Comparison of ENCODE assay signal across 1 cellular context in the genomic region with DNA sequence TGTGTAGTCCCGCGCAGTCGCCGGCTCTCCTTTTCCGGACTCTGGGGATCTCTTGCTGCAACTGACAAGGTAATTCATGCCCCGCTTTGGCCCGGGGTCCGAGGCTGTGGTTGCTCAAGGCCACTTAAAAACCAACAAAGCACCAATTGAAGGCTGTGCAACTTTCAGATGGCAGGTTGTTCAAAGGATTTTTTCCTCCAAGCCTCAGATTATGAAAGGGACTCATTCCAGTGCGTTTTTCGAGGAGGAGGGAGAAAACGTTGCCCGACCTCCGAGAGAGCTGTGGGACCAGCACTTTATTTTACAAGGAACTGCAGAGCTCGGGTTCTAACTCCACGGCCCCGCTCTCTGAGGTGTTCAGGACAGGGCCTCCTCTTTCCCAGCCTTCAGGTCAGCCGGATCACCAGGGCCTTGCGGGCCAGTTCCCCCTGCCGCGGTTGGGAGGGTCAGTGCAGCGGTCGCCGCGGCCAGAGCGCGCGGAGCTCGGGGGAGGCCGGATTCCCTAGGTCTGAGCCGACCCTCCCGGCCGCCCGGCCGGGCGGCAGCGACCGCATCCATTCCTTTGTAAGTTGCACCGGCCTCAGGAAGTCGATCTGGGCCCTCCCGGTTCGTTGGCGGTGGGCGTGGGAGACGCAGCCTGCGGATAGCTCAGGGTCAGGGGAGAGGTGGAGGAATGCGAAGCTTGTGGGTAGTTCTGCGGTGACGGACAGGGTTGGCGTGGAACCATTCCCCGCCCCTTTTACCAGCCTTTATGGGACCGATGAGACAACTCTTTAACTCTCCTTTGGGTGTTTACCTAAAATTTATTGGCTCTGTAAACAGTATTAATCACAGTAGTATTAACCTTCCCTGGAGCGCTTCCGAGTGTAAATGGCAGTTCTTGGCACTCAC.
TF ChIP-seq lines count a peak whose summit lies in the region.

No MANE protein-coding gene starts in this region.

TF ChIP-seq in HepG2, 621 proteins besides CTCF, POLR2A, EP300 and RAD21 (continued from another document and continues in another):
- TF ChIP-seq, protein P1, sequence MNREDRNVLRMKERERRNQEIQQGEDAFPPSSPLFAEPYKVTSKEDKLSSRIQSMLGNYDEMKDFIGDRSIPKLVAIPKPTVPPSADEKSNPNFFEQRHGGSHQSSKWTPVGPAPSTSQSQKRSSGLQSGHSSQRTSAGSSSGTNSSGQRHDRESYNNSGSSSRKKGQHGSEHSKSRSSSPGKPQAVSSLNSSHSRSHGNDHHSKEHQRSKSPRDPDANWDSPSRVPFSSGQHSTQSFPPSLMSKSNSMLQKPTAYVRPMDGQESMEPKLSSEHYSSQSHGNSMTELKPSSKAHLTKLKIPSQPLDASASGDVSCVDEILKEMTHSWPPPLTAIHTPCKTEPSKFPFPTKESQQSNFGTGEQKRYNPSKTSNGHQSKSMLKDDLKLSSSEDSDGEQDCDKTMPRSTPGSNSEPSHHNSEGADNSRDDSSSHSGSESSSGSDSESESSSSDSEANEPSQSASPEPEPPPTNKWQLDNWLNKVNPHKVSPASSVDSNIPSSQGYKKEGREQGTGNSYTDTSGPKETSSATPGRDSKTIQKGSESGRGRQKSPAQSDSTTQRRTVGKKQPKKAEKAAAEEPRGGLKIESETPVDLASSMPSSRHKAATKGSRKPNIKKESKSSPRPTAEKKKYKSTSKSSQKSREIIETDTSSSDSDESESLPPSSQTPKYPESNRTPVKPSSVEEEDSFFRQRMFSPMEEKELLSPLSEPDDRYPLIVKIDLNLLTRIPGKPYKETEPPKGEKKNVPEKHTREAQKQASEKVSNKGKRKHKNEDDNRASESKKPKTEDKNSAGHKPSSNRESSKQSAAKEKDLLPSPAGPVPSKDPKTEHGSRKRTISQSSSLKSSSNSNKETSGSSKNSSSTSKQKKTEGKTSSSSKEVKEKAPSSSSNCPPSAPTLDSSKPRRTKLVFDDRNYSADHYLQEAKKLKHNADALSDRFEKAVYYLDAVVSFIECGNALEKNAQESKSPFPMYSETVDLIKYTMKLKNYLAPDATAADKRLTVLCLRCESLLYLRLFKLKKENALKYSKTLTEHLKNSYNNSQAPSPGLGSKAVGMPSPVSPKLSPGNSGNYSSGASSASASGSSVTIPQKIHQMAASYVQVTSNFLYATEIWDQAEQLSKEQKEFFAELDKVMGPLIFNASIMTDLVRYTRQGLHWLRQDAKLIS (CRISPR knock-in tag; IDR thresholded peaks at IDR 0.05) = peak; percentile 17; the same call in 1 of the 2 replicates
- TF ChIP-seq SIN3B (IDR thresholded peaks at IDR 0.05; ENCODE audit: low read length) (no peak), ZNF335 (CRISPR knock-in tag; IDR thresholded peaks at IDR 0.05) (no peak; the same call in 1 of the 2 replicates), SMARCE1 (IDR thresholded peaks at IDR 0.05; ENCODE audit: borderline replicate concordance) (no peak), NR2C2 (CRISPR knock-in tag; IDR thresholded peaks at IDR 0.05; ENCODE audit: borderline replicate concordance) (peak; percentile 21; the same call in 1 of the 2 replicates), ZFP36 (IDR thresholded peaks at IDR 0.05; ENCODE audit: borderline replicate concordance, low read depth, low read length, partially characterized antibody) (no peak), RBM22 (optimal IDR thresholded peaks at IDR 0.05; ENCODE audit: low read length) (peak; percentile 26), ZNF563 (CRISPR knock-in tag; IDR thresholded peaks at IDR 0.05) (peak; percentile 49; the same call in 1 of the 2 replicates), ATM (IDR thresholded peaks at IDR 0.05; ENCODE audit: borderline replicate concordance) (no peak), ZNF841 (CRISPR knock-in tag; IDR thresholded peaks at IDR 0.05; ENCODE audit: borderline replicate concordance) (no peak), NFATC3 (CRISPR knock-in tag; IDR thresholded peaks at IDR 0.05) (0 out of 2 replicates have a peak, but pooled peaks have one; percentile 53), ZNF749 (CRISPR knock-in tag; IDR thresholded peaks at IDR 0.05; ENCODE audit: borderline replicate concordance) (no peak; the same call in 1 of the 2 replicates), ZNF543 (CRISPR knock-in tag; IDR thresholded peaks at IDR 0.05) (0 out of 2 replicates have a peak, but pooled peaks have one; percentile 27), PHB2 (IDR thresholded peaks at IDR 0.05; ENCODE audit: partially characterized antibody) (no peak), NR1H2 (CRISPR knock-in tag; IDR thresholded peaks at IDR 0.05; ENCODE audit: borderline replicate concordance, low read depth) (0 out of 2 replicates have a peak, but pooled peaks have one; percentile 61), ETV6 (CRISPR knock-in tag; conservative IDR thresholded peaks at IDR 0.05) (no peak), KLF12 (CRISPR knock-in tag; IDR thresholded peaks at IDR 0.05; ENCODE audit: borderline replicate concordance) (peak; percentile 22; the same call in 1 of the 2 replicates), MLLT10 (CRISPR knock-in tag; IDR thresholded peaks at IDR 0.05) (no peak), ZSCAN25 (CRISPR knock-in tag; IDR thresholded peaks at IDR 0.05) (no peak; the same call in 1 of the 2 replicates), ESRRA (CRISPR knock-in tag; IDR thresholded peaks at IDR 0.05; ENCODE audit: low read depth) (no peak; the same call in 1 of the 2 replicates), MATR3 (CRISPR knock-in tag; IDR thresholded peaks at IDR 0.05) (no peak), ZNF780A (CRISPR knock-in tag; IDR thresholded peaks at IDR 0.05) (0 out of 2 replicates have a peak, but pooled peaks have one; percentile 11), HMG20A (CRISPR knock-in tag; IDR thresholded peaks at IDR 0.05; ENCODE audit: borderline replicate concordance) (peak; percentile 49; the same call in 1 of the 2 replicates), ZNF670 (CRISPR knock-in tag; IDR thresholded peaks at IDR 0.05; ENCODE audit: borderline replicate concordance) (no peak), DNMT1 (CRISPR knock-in tag; IDR thresholded peaks at IDR 0.05) (peak; percentile 65; the same call in 1 of the 2 replicates), HIVEP1 (CRISPR knock-in tag; IDR thresholded peaks at IDR 0.05) (no peak), SMAD1 (CRISPR knock-in tag; IDR thresholded peaks at IDR 0.05; ENCODE audit: borderline replicate concordance, low read depth) (no peak), MIER2 (CRISPR knock-in tag; IDR thresholded peaks at IDR 0.05) (no peak)
- TF ChIP-seq, protein P2, sequence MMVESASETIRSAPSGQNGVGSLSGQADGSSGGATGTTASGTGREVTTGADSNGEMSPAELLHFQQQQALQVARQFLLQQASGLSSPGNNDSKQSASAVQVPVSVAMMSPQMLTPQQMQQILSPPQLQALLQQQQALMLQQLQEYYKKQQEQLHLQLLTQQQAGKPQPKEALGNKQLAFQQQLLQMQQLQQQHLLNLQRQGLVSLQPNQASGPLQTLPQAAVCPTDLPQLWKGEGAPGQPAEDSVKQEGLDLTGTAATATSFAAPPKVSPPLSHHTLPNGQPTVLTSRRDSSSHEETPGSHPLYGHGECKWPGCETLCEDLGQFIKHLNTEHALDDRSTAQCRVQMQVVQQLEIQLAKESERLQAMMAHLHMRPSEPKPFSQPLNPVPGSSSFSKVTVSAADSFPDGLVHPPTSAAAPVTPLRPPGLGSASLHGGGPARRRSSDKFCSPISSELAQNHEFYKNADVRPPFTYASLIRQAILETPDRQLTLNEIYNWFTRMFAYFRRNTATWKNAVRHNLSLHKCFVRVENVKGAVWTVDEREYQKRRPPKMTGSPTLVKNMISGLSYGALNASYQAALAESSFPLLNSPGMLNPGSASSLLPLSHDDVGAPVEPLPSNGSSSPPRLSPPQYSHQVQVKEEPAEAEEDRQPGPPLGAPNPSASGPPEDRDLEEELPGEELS (CRISPR knock-in tag; IDR thresholded peaks at IDR 0.05) = peak; percentile 76
- TF ChIP-seq, protein P3, sequence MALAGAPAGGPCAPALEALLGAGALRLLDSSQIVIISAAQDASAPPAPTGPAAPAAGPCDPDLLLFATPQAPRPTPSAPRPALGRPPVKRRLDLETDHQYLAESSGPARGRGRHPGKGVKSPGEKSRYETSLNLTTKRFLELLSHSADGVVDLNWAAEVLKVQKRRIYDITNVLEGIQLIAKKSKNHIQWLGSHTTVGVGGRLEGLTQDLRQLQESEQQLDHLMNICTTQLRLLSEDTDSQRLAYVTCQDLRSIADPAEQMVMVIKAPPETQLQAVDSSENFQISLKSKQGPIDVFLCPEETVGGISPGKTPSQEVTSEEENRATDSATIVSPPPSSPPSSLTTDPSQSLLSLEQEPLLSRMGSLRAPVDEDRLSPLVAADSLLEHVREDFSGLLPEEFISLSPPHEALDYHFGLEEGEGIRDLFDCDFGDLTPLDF (CRISPR knock-in tag; IDR thresholded peaks at IDR 0.05) = no peak; the same call in 1 of the 2 replicates
- TF ChIP-seq, protein P4, sequence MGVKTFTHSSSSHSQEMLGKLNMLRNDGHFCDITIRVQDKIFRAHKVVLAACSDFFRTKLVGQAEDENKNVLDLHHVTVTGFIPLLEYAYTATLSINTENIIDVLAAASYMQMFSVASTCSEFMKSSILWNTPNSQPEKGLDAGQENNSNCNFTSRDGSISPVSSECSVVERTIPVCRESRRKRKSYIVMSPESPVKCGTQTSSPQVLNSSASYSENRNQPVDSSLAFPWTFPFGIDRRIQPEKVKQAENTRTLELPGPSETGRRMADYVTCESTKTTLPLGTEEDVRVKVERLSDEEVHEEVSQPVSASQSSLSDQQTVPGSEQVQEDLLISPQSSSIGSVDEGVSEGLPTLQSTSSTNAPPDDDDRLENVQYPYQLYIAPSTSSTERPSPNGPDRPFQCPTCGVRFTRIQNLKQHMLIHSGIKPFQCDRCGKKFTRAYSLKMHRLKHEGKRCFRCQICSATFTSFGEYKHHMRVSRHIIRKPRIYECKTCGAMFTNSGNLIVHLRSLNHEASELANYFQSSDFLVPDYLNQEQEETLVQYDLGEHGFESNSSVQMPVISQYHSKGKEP (CRISPR knock-in tag; IDR thresholded peaks at IDR 0.05) = no peak
- TF ChIP-seq, protein P5, sequence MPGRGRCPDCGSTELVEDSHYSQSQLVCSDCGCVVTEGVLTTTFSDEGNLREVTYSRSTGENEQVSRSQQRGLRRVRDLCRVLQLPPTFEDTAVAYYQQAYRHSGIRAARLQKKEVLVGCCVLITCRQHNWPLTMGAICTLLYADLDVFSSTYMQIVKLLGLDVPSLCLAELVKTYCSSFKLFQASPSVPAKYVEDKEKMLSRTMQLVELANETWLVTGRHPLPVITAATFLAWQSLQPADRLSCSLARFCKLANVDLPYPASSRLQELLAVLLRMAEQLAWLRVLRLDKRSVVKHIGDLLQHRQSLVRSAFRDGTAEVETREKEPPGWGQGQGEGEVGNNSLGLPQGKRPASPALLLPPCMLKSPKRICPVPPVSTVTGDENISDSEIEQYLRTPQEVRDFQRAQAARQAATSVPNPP (CRISPR knock-in tag; IDR thresholded peaks at IDR 0.05) = no peak
- TF ChIP-seq, protein P6, sequence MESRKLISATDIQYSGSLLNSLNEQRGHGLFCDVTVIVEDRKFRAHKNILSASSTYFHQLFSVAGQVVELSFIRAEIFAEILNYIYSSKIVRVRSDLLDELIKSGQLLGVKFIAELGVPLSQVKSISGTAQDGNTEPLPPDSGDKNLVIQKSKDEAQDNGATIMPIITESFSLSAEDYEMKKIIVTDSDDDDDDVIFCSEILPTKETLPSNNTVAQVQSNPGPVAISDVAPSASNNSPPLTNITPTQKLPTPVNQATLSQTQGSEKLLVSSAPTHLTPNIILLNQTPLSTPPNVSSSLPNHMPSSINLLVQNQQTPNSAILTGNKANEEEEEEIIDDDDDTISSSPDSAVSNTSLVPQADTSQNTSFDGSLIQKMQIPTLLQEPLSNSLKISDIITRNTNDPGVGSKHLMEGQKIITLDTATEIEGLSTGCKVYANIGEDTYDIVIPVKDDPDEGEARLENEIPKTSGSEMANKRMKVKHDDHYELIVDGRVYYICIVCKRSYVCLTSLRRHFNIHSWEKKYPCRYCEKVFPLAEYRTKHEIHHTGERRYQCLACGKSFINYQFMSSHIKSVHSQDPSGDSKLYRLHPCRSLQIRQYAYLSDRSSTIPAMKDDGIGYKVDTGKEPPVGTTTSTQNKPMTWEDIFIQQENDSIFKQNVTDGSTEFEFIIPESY (CRISPR knock-in tag; IDR thresholded peaks at IDR 0.05) = no peak
- TF ChIP-seq, protein P7, sequence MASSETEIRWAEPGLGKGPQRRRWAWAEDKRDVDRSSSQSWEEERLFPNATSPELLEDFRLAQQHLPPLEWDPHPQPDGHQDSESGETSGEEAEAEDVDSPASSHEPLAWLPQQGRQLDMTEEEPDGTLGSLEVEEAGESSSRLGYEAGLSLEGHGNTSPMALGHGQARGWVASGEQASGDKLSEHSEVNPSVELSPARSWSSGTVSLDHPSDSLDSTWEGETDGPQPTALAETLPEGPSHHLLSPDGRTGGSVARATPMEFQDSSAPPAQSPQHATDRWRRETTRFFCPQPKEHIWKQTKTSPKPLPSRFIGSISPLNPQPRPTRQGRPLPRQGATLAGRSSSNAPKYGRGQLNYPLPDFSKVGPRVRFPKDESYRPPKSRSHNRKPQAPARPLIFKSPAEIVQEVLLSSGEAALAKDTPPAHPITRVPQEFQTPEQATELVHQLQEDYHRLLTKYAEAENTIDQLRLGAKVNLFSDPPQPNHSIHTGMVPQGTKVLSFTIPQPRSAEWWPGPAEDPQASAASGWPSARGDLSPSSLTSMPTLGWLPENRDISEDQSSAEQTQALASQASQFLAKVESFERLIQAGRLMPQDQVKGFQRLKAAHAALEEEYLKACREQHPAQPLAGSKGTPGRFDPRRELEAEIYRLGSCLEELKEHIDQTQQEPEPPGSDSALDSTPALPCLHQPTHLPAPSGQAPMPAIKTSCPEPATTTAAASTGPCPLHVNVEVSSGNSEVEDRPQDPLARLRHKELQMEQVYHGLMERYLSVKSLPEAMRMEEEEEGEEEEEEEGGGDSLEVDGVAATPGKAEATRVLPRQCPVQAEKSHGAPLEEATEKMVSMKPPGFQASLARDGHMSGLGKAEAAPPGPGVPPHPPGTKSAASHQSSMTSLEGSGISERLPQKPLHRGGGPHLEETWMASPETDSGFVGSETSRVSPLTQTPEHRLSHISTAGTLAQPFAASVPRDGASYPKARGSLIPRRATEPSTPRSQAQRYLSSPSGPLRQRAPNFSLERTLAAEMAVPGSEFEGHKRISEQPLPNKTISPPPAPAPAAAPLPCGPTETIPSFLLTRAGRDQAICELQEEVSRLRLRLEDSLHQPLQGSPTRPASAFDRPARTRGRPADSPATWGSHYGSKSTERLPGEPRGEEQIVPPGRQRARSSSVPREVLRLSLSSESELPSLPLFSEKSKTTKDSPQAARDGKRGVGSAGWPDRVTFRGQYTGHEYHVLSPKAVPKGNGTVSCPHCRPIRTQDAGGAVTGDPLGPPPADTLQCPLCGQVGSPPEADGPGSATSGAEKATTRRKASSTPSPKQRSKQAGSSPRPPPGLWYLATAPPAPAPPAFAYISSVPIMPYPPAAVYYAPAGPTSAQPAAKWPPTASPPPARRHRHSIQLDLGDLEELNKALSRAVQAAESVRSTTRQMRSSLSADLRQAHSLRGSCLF (CRISPR knock-in tag; IDR thresholded peaks at IDR 0.05; ENCODE audit: borderline replicate concordance) = 0 out of 2 replicates have a peak, but pooled peaks have one; percentile 44
